ENCODE assay signal across 1 cellular context in genomic region chr6:54801669-54802068, GRCh38.
A peak's percentile ranks its signal among the peaks of the same experiment; 100 is the strongest.
TF ChIP-seq lines count a peak whose summit lies in the region.

No MANE protein-coding gene starts in this region.

TF ChIP-seq in HEK293, 187 proteins besides CTCF, POLR2A, EP300 and RAD21 (continued from another document and continues in another):
- TF ChIP-seq REPIN1 (tag by site-specific recombination; IDR thresholded peaks at IDR 0.05; ENCODE audit: low read depth) (no peak), ZNF426 (tag by site-specific recombination; IDR thresholded peaks at IDR 0.05) (no peak), ZNF518A (tag by site-specific recombination; conservative IDR thresholded peaks at IDR 0.05; ENCODE audit: low read depth) (peak; percentile 47), REST (tag by site-specific recombination; IDR thresholded peaks at IDR 0.05) (no peak), WT1 (tag by site-specific recombination; IDR thresholded peaks at IDR 0.05) (0 out of 2 replicates have a peak, but pooled peaks have one; percentile 31), HOXC10 (CRISPR knock-in tag; IDR thresholded peaks at IDR 0.05) (no peak), SP7 (tag by site-specific recombination; IDR thresholded peaks at IDR 0.05) (peak; percentile 96), ZBTB1 (tag by site-specific recombination; IDR thresholded peaks at IDR 0.05) (no peak), YY2 (tag by site-specific recombination; IDR thresholded peaks at IDR 0.05) (no peak), ZNF629 (tag by site-specific recombination; IDR thresholded peaks at IDR 0.05) (peak; percentile 98), YY1 (tag by site-specific recombination; IDR thresholded peaks at IDR 0.05) (no peak), ZBTB21 (tag by site-specific recombination; IDR thresholded peaks at IDR 0.05) (peak; percentile 91), KLF7 (tag by site-specific recombination; IDR thresholded peaks at IDR 0.05; ENCODE audit: borderline replicate concordance) (no peak), SP2 (tag by site-specific recombination; IDR thresholded peaks at IDR 0.05) (peak; percentile 25), ZBTB11 (tag by site-specific recombination; conservative IDR thresholded peaks at IDR 0.05; ENCODE audit: low read depth) (no peak), ZNF174 (tag by site-specific recombination; IDR thresholded peaks at IDR 0.05) (no peak), MYNN (tag by site-specific recombination; IDR thresholded peaks at IDR 0.05; ENCODE audit: borderline replicate concordance) (no peak), ZNF701 (tag by site-specific recombination; IDR thresholded peaks at IDR 0.05) (no peak), ZNF514 (tag by site-specific recombination; IDR thresholded peaks at IDR 0.05) (no peak), ZNF776 (tag by site-specific recombination; IDR thresholded peaks at IDR 0.05; ENCODE audit: borderline replicate concordance) (no peak), ZNF274 (IDR thresholded peaks at IDR 0.05; ENCODE audit: low read length) (no peak), ZNF274 (tag by site-specific recombination; IDR thresholded peaks at IDR 0.05; ENCODE audit: borderline replicate concordance) (no peak), ZNF555 (tag by site-specific recombination; conservative IDR thresholded peaks at IDR 0.05) (no peak), ZNF292 (tag by site-specific recombination; IDR thresholded peaks at IDR 0.05; ENCODE audit: borderline replicate concordance, low read depth) (no peak), ZNF513 (tag by site-specific recombination; IDR thresholded peaks at IDR 0.05) (no peak), ZBTB8A (tag by site-specific recombination; IDR thresholded peaks at IDR 0.05) (no peak; the same call in 1 of the 2 replicates), ZNF624 (tag by site-specific recombination; IDR thresholded peaks at IDR 0.05) (no peak), ZNF623 (tag by site-specific recombination; IDR thresholded peaks at IDR 0.05) (0 out of 2 replicates have a peak, but pooled peaks have one; percentile 14), ZNF324 (tag by site-specific recombination; IDR thresholded peaks at IDR 0.05) (no peak), SETDB1 (IDR thresholded peaks at IDR 0.05; ENCODE audit: insufficient read length, low read length) (no peak), ZSCAN23 (tag by site-specific recombination; IDR thresholded peaks at IDR 0.05) (0 out of 2 replicates have a peak, but pooled peaks have one; percentile 50), AEBP2 (tag by site-specific recombination; IDR thresholded peaks at IDR 0.05; ENCODE audit: borderline replicate concordance) (no peak), TCF7L2 (IDR thresholded peaks at IDR 0.05; ENCODE audit: borderline replicate concordance, low read depth, low read length) (no peak), ZFP37 (tag by site-specific recombination; IDR thresholded peaks at IDR 0.05) (no peak), ZNF26 (tag by site-specific recombination; IDR thresholded peaks at IDR 0.05) (no peak), ZNF404 (tag by site-specific recombination; IDR thresholded peaks at IDR 0.05) (no peak), ZNF48 (tag by site-specific recombination; IDR thresholded peaks at IDR 0.05) (no peak), ZNF23 (tag by site-specific recombination; IDR thresholded peaks at IDR 0.05; ENCODE audit: borderline replicate concordance) (no peak), ZNF366 (tag by site-specific recombination; conservative IDR thresholded peaks at IDR 0.05) (peak; percentile 81), GLIS1 (tag by site-specific recombination; IDR thresholded peaks at IDR 0.05) (no peak)
- TF ChIP-seq, protein P1, sequence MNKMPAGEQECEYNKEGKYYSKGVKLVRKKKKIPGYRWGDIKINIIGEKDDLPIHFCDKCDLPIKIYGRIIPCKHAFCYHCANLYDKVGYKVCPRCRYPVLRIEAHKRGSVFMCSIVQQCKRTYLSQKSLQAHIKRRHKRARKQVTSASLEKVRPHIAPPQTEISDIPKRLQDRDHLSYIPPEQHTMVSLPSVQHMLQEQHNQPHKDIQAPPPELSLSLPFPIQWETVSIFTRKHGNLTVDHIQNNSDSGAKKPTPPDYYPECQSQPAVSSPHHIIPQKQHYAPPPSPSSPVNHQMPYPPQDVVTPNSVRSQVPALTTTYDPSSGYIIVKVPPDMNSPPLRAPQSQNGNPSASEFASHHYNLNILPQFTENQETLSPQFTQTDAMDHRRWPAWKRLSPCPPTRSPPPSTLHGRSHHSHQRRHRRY (tag by site-specific recombination; IDR thresholded peaks at IDR 0.05), result no peak
- TF ChIP-seq, protein P2, sequence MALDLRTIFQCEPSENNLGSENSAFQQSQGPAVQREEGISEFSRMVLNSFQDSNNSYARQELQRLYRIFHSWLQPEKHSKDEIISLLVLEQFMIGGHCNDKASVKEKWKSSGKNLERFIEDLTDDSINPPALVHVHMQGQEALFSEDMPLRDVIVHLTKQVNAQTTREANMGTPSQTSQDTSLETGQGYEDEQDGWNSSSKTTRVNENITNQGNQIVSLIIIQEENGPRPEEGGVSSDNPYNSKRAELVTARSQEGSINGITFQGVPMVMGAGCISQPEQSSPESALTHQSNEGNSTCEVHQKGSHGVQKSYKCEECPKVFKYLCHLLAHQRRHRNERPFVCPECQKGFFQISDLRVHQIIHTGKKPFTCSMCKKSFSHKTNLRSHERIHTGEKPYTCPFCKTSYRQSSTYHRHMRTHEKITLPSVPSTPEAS (tag by site-specific recombination; IDR thresholded peaks at IDR 0.05), result 0 out of 2 replicates have a peak, but pooled peaks have one; percentile 25
- TF ChIP-seq, protein P3, sequence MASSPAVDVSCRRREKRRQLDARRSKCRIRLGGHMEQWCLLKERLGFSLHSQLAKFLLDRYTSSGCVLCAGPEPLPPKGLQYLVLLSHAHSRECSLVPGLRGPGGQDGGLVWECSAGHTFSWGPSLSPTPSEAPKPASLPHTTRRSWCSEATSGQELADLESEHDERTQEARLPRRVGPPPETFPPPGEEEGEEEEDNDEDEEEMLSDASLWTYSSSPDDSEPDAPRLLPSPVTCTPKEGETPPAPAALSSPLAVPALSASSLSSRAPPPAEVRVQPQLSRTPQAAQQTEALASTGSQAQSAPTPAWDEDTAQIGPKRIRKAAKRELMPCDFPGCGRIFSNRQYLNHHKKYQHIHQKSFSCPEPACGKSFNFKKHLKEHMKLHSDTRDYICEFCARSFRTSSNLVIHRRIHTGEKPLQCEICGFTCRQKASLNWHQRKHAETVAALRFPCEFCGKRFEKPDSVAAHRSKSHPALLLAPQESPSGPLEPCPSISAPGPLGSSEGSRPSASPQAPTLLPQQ (tag by site-specific recombination; IDR thresholded peaks at IDR 0.05), result no peak
